ENCODE assay signal across 8 cellular contexts in genomic region chrX:154136627-154137161, GRCh38. TPM values are rescaled to one million over a fixed set of nuclear protein-coding genes. Genes with fewer than 3 reads are reported as not detected.
DNase-seq lines count a peak whose midpoint lies in the region; ATAC-seq and TF ChIP-seq lines count a peak whose summit lies in the region.

No MANE protein-coding gene starts in this region.

- H3K27ac Mint-ChIP-seq in nephron: no peak overlapping the region
- peak overlapping the region; percentile 85 for H3K27ac Mint-ChIP-seq in stimulated activated naive B cell treated with anti-CD40 and anti-IgM and Interleukin-4, amounts not matched to agents 10 μg/mL and 1 μg/mL and 100 μg/mL, for 72 hours

- TF ChIP-seq CTCF in nephron (IDR thresholded peaks at IDR 0.05; ENCODE audit: unreplicated experiment in 3 of 3): peak; percentile 66 to 72 (median 66)

- no peaks in the 10 kb centered on the region for H3K36me3 Mint-ChIP-seq in nephron (ENCODE audit: low read depth)
- H3K36me3 Mint-ChIP-seq in stimulated activated naive B cell treated with anti-CD40 and anti-IgM and Interleukin-4, amounts not matched to agents 10 μg/mL and 1 μg/mL and 100 μg/mL, for 72 hours: no peaks in the 10 kb centered on the region

- peak; percentile 73 for DNase-seq in AG08396 (ENCODE audit: low spot score)
- peak; percentile 38 for DNase-seq in GM19240 (ENCODE audit: insufficient read length, low spot score)
- DNase-seq in NCI-H748 treated with DMSO at 0.1 percent for 48 hours (lab: John Stamatoyannopoulos, UW): peak; percentile 20
- DNase-seq in activated CD8-positive, alpha-beta memory T cell treated with anti-CD3 and anti-CD28 coated beads, Interleukin-2, amount 50 U/mL, for 48 hours: peak; percentile 85
- peak; percentile 47 for DNase-seq in stimulated activated naive B cell treated with anti-CD40 and anti-IgM and Interleukin-4, amounts not matched to agents 10 μg/mL and 1 μg/mL and 100 μg/mL, for 72 hours

- peaks cover 6% of the 10 kb centered on the region for H3K27me3 Mint-ChIP-seq in nephron (ENCODE audit: low read depth)
- H3K27me3 Mint-ChIP-seq in stimulated activated naive B cell treated with anti-CD40 and anti-IgM and Interleukin-4, amounts not matched to agents 10 μg/mL and 1 μg/mL and 100 μg/mL, for 72 hours: no peaks in the 10 kb centered on the region

- peak overlapping the region; percentile 62 to 77 (median 75) for H3K4me3 Mint-ChIP-seq in nephron
- peak overlapping the region; percentile 87 to 89 for H3K4me3 Mint-ChIP-seq in stimulated activated naive B cell treated with anti-CD40 and anti-IgM and Interleukin-4, amounts not matched to agents 10 μg/mL and 1 μg/mL and 100 μg/mL, for 72 hours

- peaks cover 22% of the 10 kb centered on the region for H3K9me3 Mint-ChIP-seq in nephron
- H3K9me3 Mint-ChIP-seq in stimulated activated naive B cell treated with anti-CD40 and anti-IgM and Interleukin-4, amounts not matched to agents 10 μg/mL and 1 μg/mL and 100 μg/mL, for 72 hours: no peaks in the 10 kb centered on the region

- ATAC-seq in esophagus mucosa: peak; percentile 72
- ATAC-seq in stimulated activated naive B cell treated with anti-CD40 and anti-IgM and Interleukin-4, amounts not matched to agents 10 μg/mL and 1 μg/mL and 100 μg/mL, for 72 hours (replicated peaks): peak; percentile 72 to 84
- no peak for ATAC-seq in GM18870 (IDR thresholded peaks at IDR 0.05; ENCODE audit: unreplicated experiment)

- peaks cover 4% of the 10 kb centered on the region for H3K4me1 Mint-ChIP-seq in nephron
- peaks cover 4 to 9% of the 10 kb centered on the region in 2 donors for H3K4me1 Mint-ChIP-seq in stimulated activated naive B cell treated with anti-CD40 and anti-IgM and Interleukin-4, amounts not matched to agents 10 μg/mL and 1 μg/mL and 100 μg/mL, for 72 hours

RNA-seq across cellular contexts. Expression of gene OPN1LW, which starts 7.3 kb away (rescaled TPM):
- total RNA-seq in esophagus mucosa: not detected

RNA-seq across cellular contexts. Expression of gene MECP2, which starts 39.2 kb away (rescaled TPM):
- total RNA-seq in esophagus mucosa: 25.1 TPM

RNA-seq across cellular contexts. Expression of gene OPN1MW, which starts 45.7 kb away (rescaled TPM):
- not detected for total RNA-seq in esophagus mucosa

Comparison
In these comparisons a context has a peak if more than half of its experiments do, and no peak if none do; other contexts are left out.
1. DNase-seq: peak in every context shown above with its lines; median percentile 85 in activated CD8-positive, alpha-beta memory T cell treated with anti-CD3 and anti-CD28 coated beads, Interleukin-2, amount 50 U/mL, for 48 hours; 73 in AG08396; 47 in stimulated activated naive B cell treated with anti-CD40 and anti-IgM and Interleukin-4, amounts not matched to agents 10 μg/mL and 1 μg/mL and 100 μg/mL, for 72 hours; 38 in GM19240; 20 in NCI-H748 treated with DMSO at 0.1 percent for 48 hours.